1 cellular context compared by ENCODE assay signal in genomic region chr1:17118706-17119075, GRCh38.
TF ChIP-seq lines count a peak whose summit lies in the region.

No MANE protein-coding gene starts in this region.

TF ChIP-seq in HCT116, 20 proteins besides CTCF, POLR2A, EP300 and RAD21 (continued from another document):
- no peak for TF ChIP-seq REST (IDR thresholded peaks at IDR 0.05; ENCODE audit: low read depth)
- no peak for TF ChIP-seq CEBPB (IDR thresholded peaks at IDR 0.05; ENCODE audit: low read depth)
- TF ChIP-seq EZH2phosphoT487 (IDR thresholded peaks at IDR 0.05; ENCODE audit: borderline replicate concordance) = no peak
- no peak for TF ChIP-seq POLR2AphosphoS5 (IDR thresholded peaks at IDR 0.05; ENCODE audit: low read depth, low read length)
- no peak for TF ChIP-seq ZNF274 (IDR thresholded peaks at IDR 0.05; ENCODE audit: low read depth, low read length)
- TF ChIP-seq EZH2 (IDR thresholded peaks at IDR 0.05) = no peak
- TF ChIP-seq EGR1 (IDR thresholded peaks at IDR 0.05; ENCODE audit: low read depth) = no peak
- TF ChIP-seq SIN3A (IDR thresholded peaks at IDR 0.05; ENCODE audit: low read depth) = no peak
